10 cellular contexts compared by ENCODE assay signal in the genomic region with DNA sequence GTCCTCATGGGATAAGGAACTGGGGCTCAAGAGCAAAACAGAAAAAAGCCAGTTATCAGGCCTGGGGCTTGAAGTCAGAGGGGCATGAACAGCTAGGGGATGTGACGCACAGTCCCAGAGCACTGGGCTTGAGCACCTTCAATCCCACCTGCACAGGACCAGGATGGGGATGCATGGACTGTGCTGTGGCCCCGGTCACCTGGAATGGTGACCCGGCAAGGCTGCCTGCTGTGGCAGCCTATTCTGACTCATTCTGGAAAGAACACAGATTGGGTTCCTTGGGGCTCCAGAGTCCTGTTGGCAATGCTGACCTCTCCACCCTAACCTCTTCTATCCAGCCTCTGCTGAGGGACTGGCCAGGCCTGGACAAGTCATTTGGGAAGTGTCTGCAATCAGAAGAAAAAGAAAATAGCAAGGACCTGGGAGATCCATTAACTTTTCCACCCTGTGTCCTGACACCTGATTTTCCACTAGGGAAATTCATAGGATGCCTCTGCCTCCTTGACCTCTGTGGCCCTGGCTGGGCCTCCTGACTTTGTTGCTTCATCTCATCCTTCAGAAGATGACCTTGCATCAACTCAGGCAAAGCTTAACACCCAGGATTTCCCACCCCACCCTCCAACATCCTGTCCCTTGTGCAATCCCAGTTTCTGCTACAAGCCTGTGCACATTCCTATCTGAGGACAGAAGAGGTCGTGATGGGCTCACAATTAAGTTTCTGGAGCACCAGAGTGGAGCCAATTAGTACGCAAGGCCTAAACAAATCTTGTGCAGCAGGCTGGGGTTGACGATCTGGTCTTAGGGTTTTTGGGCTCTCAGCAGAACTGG. TPM values are rescaled to one million over a fixed set of nuclear protein-coding genes. Genes with fewer than 3 reads are reported as not detected.
A peak's percentile ranks its signal among the peaks of the same experiment; 100 is the strongest.
DNase-seq lines count a peak whose midpoint lies in the region; ATAC-seq and TF ChIP-seq lines count a peak whose summit lies in the region.
"Had no signal": no experiment of that assay in that cellular context is flagged by ENCODE, and none has a peak within 500 bp of the region (broad histone marks: within the 10 kb centered on the region; RNA-seq: fewer than 3 reads in every experiment).

No MANE protein-coding gene starts in this region.

- peaks cover 1 to 33% (median 26%) of the 10 kb centered on the region in 9 donors for H3K4me1 ChIP-seq in heart right ventricle

- 47 to 56% methylated on average over 6 of the region's 6 CpGs for WGBS in heart right ventricle, 2 donors

- H3K27me3 Mint-ChIP-seq in stimulated activated naive B cell treated with anti-CD40 and anti-IgM and Interleukin-4, amounts not matched to agents 10 μg/mL and 1 μg/mL and 100 μg/mL, for 72 hours = peaks cover 0 to 9% of the 10 kb centered on the region in 2 donors
- peaks cover 31% of the 10 kb centered on the region for H3K27me3 Mint-ChIP-seq in CD4-positive, alpha-beta T cell

- H3K27ac ChIP-seq in heart right ventricle = peak overlapping the region in 9 of 10 donors; percentile 17 to 79 (median 56)
- H3K27ac ChIP-seq in CD4-positive, alpha-beta T cell (ENCODE audit: low read depth, low read length) = no peak overlapping the region

- no peaks in the 10 kb centered on the region for H3K9me3 Mint-ChIP-seq in stimulated activated naive B cell treated with anti-CD40 and anti-IgM and Interleukin-4, amounts not matched to agents 10 μg/mL and 1 μg/mL and 100 μg/mL, for 72 hours
- H3K9me3 Mint-ChIP-seq in CD4-positive, alpha-beta T cell = no peaks in the 10 kb centered on the region
- H3K9me3 Mint-ChIP-seq: T-cell had no signal

- H3K36me3 Mint-ChIP-seq in stimulated activated naive B cell treated with anti-CD40 and anti-IgM and Interleukin-4, amounts not matched to agents 10 μg/mL and 1 μg/mL and 100 μg/mL, for 72 hours = no peaks in the 10 kb centered on the region
- no peaks in the 10 kb centered on the region for H3K36me3 Mint-ChIP-seq in CD4-positive, alpha-beta T cell (ENCODE audit: low read depth)
- H3K36me3 Mint-ChIP-seq: T-cell had no signal

- no peak for TF ChIP-seq CTCF in GM12865 (IDR thresholded peaks at IDR 0.05; ENCODE audit: insufficient read depth, low read depth, low read length, missing control alignments)
- TF ChIP-seq CTCF in heart right ventricle (IDR thresholded peaks at IDR 0.05) = peak in 8 of 9 donors; percentile 25 to 73 (median 56)
- no peak for TF ChIP-seq CTCF in CD4-positive, alpha-beta T cell (IDR thresholded peaks at IDR 0.05)

- H3K27me3 ChIP-seq in heart right ventricle = peaks cover 0 to 7% (median 0%) of the 10 kb centered on the region in 7 donors
- peaks cover 15% of the 10 kb centered on the region for H3K27me3 ChIP-seq in CD4-positive, alpha-beta T cell (ENCODE audit: control insufficient read depth, insufficient read depth, low read length)

- no peaks in the 10 kb centered on the region for H3K9me3 ChIP-seq in heart right ventricle
- no peaks in the 10 kb centered on the region for H3K9me3 ChIP-seq in CD4-positive, alpha-beta T cell (ENCODE audit: control insufficient read depth, low read length)

- no peak overlapping the region for H3K4me3 Mint-ChIP-seq in stimulated activated naive B cell treated with anti-CD40 and anti-IgM and Interleukin-4, amounts not matched to agents 10 μg/mL and 1 μg/mL and 100 μg/mL, for 72 hours
- no peak overlapping the region for H3K4me3 Mint-ChIP-seq in CD4-positive, alpha-beta T cell
- H3K4me3 Mint-ChIP-seq: T-cell had no signal

- intact Hi-C loops in heart right ventricle (cut with DNase I) = loop anchor here in 7 of 10 donors (1.0 to 5.0 kb wide), 6 partner anchors 72 to 120 kb away; no protein-coding TSS in a partner anchor
- intact Hi-C loops in CD4-positive, alpha-beta T cell (cut with DNase I, micrococcal nuclease) = no loop called here

- peak; percentile 85 to 94 (median 92) for ATAC-seq in heart right ventricle
- no peak for ATAC-seq in stimulated activated naive B cell treated with anti-CD40 and anti-IgM and Interleukin-4, amounts not matched to agents 10 μg/mL and 1 μg/mL and 100 μg/mL, for 72 hours (replicated peaks)
- ATAC-seq in CD4-positive, alpha-beta T cell (ENCODE audit: poor library complexity) = no peak
- no peak for ATAC-seq in GM18502 (IDR thresholded peaks at IDR 0.05; ENCODE audit: poor library complexity, unreplicated experiment)
- ATAC-seq in GM19035 (IDR thresholded peaks at IDR 0.05; ENCODE audit: unreplicated experiment) = no peak
- ATAC-seq: T-cell had no signal

- DNase-seq in GM12865 (ENCODE audit: low read depth) (peak; percentile 18), SKM-1 treated with dmso at 0.1 percent for 144 hours (lab: John Stamatoyannopoulos, UW; ENCODE audit: unreplicated experiment) (peak; percentile 93), heart right ventricle (peak; percentile 56 to 76), T-helper 1 cell (no peak)
- no peak for DNase-seq in stimulated activated naive B cell treated with anti-CD40 and anti-IgM and Interleukin-4, amounts not matched to agents 10 μg/mL and 1 μg/mL and 100 μg/mL, for 72 hours
- no peak for DNase-seq in CD4-positive, alpha-beta T cell
- DNase-seq: T-cell had no signal

- H3K27ac Mint-ChIP-seq in stimulated activated naive B cell treated with anti-CD40 and anti-IgM and Interleukin-4, amounts not matched to agents 10 μg/mL and 1 μg/mL and 100 μg/mL, for 72 hours = peak overlapping the region; percentile 63
- no peak overlapping the region for H3K27ac Mint-ChIP-seq in CD4-positive, alpha-beta T cell
- H3K27ac Mint-ChIP-seq: T-cell had no signal

- H3K4me1 Mint-ChIP-seq in stimulated activated naive B cell treated with anti-CD40 and anti-IgM and Interleukin-4, amounts not matched to agents 10 μg/mL and 1 μg/mL and 100 μg/mL, for 72 hours = peaks cover 4 to 6% of the 10 kb centered on the region in 2 donors
- H3K4me1 Mint-ChIP-seq in CD4-positive, alpha-beta T cell (ENCODE audit: low read depth) = no peaks in the 10 kb centered on the region
- H3K4me1 Mint-ChIP-seq: T-cell had no signal

- CTCF ChIA-PET in CD4-positive, alpha-beta T cell (lab: Charles Lee) = no interaction called here

- POLR2A ChIA-PET in CD4-positive, alpha-beta T cell (lab: Charles Lee) = no interaction called here

- H3K4me3 ChIP-seq in GM12865 (ENCODE audit: low read depth, low read length) (no peak overlapping the region), heart right ventricle (no peak overlapping the region)

- H3K36me3 ChIP-seq in heart right ventricle = no peaks in the 10 kb centered on the region

RNA-seq across cellular contexts. Expression of a gene that starts 17.9 kb away (rescaled TPM):
- 10 to 100 TPM in 5 of 10 donors, 1 to 10 TPM in 5; 7.0 to 20.5 (median 10.7) TPM for total RNA-seq in heart right ventricle
- 10 to 100 TPM in 1 of 2 donors, 1 to 10 TPM in 1; 4.5 to 11.2 TPM for polyA plus RNA-seq in heart right ventricle
- total RNA-seq in CD4-positive, alpha-beta T cell = not detected
- total RNA-seq: mononuclear cell had no signal

Comparison
In these comparisons a context has a peak if more than half of its experiments do, and no peak if none do; other contexts are left out.
1. DNase-seq: peak in GM12865 (single experiment), SKM-1 treated with dmso at 0.1 percent for 144 hours (single experiment) and heart right ventricle (2 of 2); none in stimulated activated naive B cell treated with anti-CD40 and anti-IgM and Interleukin-4, amounts not matched to agents 10 μg/mL and 1 μg/mL and 100 μg/mL, for 72 hours (single experiment), T-helper 1 cell (0 of 5) and CD4-positive, alpha-beta T cell (0 of 10).
2. CTCF ChIP-seq: peak in heart right ventricle (8 of 9); none in GM12865 (single experiment) and CD4-positive, alpha-beta T cell (single experiment).
3. ATAC-seq: peak in heart right ventricle (8 of 8); none in stimulated activated naive B cell treated with anti-CD40 and anti-IgM and Interleukin-4, amounts not matched to agents 10 μg/mL and 1 μg/mL and 100 μg/mL, for 72 hours (0 of 2), CD4-positive, alpha-beta T cell (single experiment), GM18502 (single experiment) and GM19035 (single experiment).
4. RNA of a gene that starts 17.9 kb away (total RNA-seq): 7.0 to 20.5 TPM in heart right ventricle; not detected in CD4-positive, alpha-beta T cell; every median in the first group is over 4 times any median in the second.
5. intact Hi-C loops: an anchor here in heart right ventricle (1.0 to 5.0 kb wide); none called in CD4-positive, alpha-beta T cell.